ENCODE assay signal across 2 cellular contexts in genomic region chr17:38460082-38460715, GRCh38.
TF ChIP-seq lines count a peak whose summit lies in the region.

No MANE protein-coding gene starts in this region.

TF ChIP-seq in GM23338, 12 proteins besides CTCF, POLR2A, EP300 and RAD21 (continued from another document):
- no peak for TF ChIP-seq ETS1 (IDR thresholded peaks at IDR 0.05)
- TF ChIP-seq, protein P1, sequence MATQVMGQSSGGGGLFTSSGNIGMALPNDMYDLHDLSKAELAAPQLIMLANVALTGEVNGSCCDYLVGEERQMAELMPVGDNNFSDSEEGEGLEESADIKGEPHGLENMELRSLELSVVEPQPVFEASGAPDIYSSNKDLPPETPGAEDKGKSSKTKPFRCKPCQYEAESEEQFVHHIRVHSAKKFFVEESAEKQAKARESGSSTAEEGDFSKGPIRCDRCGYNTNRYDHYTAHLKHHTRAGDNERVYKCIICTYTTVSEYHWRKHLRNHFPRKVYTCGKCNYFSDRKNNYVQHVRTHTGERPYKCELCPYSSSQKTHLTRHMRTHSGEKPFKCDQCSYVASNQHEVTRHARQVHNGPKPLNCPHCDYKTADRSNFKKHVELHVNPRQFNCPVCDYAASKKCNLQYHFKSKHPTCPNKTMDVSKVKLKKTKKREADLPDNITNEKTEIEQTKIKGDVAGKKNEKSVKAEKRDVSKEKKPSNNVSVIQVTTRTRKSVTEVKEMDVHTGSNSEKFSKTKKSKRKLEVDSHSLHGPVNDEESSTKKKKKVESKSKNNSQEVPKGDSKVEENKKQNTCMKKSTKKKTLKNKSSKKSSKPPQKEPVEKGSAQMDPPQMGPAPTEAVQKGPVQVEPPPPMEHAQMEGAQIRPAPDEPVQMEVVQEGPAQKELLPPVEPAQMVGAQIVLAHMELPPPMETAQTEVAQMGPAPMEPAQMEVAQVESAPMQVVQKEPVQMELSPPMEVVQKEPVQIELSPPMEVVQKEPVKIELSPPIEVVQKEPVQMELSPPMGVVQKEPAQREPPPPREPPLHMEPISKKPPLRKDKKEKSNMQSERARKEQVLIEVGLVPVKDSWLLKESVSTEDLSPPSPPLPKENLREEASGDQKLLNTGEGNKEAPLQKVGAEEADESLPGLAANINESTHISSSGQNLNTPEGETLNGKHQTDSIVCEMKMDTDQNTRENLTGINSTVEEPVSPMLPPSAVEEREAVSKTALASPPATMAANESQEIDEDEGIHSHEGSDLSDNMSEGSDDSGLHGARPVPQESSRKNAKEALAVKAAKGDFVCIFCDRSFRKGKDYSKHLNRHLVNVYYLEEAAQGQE (IDR thresholded peaks at IDR 0.05; ENCODE audit: unreplicated experiment), result no peak
- no peak for TF ChIP-seq EZH2 (IDR thresholded peaks at IDR 0.05; ENCODE audit: low read depth, unreplicated experiment)

TF ChIP-seq in K562, 482 proteins besides CTCF, POLR2A, EP300 and RAD21 (continued from another document and continues in another):
- no peak for TF ChIP-seq E2F1 (CRISPR knock-in tag; IDR thresholded peaks at IDR 0.05)
- no peak for TF ChIP-seq SRSF7 (optimal IDR thresholded peaks at IDR 0.05; ENCODE audit: low read depth, low read length)
- TF ChIP-seq NR2C1 (IDR thresholded peaks at IDR 0.05), result no peak
- no peak for TF ChIP-seq NR2C1 (tag; IDR thresholded peaks at IDR 0.05)
- no peak for TF ChIP-seq MBD2 (IDR thresholded peaks at IDR 0.05; ENCODE audit: borderline replicate concordance, low read depth)
- TF ChIP-seq, protein P2, sequence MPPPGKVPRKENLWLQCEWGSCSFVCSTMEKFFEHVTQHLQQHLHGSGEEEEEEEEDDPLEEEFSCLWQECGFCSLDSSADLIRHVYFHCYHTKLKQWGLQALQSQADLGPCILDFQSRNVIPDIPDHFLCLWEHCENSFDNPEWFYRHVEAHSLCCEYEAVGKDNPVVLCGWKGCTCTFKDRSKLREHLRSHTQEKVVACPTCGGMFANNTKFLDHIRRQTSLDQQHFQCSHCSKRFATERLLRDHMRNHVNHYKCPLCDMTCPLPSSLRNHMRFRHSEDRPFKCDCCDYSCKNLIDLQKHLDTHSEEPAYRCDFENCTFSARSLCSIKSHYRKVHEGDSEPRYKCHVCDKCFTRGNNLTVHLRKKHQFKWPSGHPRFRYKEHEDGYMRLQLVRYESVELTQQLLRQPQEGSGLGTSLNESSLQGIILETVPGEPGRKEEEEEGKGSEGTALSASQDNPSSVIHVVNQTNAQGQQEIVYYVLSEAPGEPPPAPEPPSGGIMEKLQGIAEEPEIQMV (tag; conservative IDR thresholded peaks at IDR 0.05; ENCODE audit: low read depth), result no peak
- no peak for TF ChIP-seq PYGO2 (tag; IDR thresholded peaks at IDR 0.05)
- TF ChIP-seq ATF2 (CRISPR knock-in tag; IDR thresholded peaks at IDR 0.05), result no peak
- TF ChIP-seq, protein P1 (CRISPR knock-in tag; IDR thresholded peaks at IDR 0.05; ENCODE audit: low read depth), result no peak
- no peak for TF ChIP-seq POLR2G (IDR thresholded peaks at IDR 0.05; ENCODE audit: low read depth, low read length)
- TF ChIP-seq TEAD2 (tag; IDR thresholded peaks at IDR 0.05), result no peak
- no peak for TF ChIP-seq IRF2 (CRISPR knock-in tag; IDR thresholded peaks at IDR 0.05)
- TF ChIP-seq SMAD4 (CRISPR knock-in tag; conservative IDR thresholded peaks at IDR 0.05), result no peak
- no peak for TF ChIP-seq HCFC1 (IDR thresholded peaks at IDR 0.05; ENCODE audit: low read depth, low read length)
- TF ChIP-seq RCOR1 (IDR thresholded peaks at IDR 0.05; ENCODE audit: borderline replicate concordance in 1 of 2, low read depth in 2 of 2, low read length in 2 of 2), result peak in 1 of 2 experiments; percentile 3; a peak in 1 of 4 replicates
- TF ChIP-seq SREBF2 (CRISPR knock-in tag; IDR thresholded peaks at IDR 0.05), result no peak
- no peak for TF ChIP-seq ZNF316 (IDR thresholded peaks at IDR 0.05)
- no peak for TF ChIP-seq CBX2 (IDR thresholded peaks at IDR 0.05; ENCODE audit: insufficient read depth, low read length, poor library complexity, severe bottlenecking)
- no peak for TF ChIP-seq ETV5 (CRISPR knock-in tag; IDR thresholded peaks at IDR 0.05; ENCODE audit: low read depth)
- peak; percentile 53 for TF ChIP-seq ARID1B (IDR thresholded peaks at IDR 0.05)
- TF ChIP-seq POLR2B (IDR thresholded peaks at IDR 0.05; ENCODE audit: low read depth, partially characterized antibody), result no peak
- TF ChIP-seq, protein P3, sequence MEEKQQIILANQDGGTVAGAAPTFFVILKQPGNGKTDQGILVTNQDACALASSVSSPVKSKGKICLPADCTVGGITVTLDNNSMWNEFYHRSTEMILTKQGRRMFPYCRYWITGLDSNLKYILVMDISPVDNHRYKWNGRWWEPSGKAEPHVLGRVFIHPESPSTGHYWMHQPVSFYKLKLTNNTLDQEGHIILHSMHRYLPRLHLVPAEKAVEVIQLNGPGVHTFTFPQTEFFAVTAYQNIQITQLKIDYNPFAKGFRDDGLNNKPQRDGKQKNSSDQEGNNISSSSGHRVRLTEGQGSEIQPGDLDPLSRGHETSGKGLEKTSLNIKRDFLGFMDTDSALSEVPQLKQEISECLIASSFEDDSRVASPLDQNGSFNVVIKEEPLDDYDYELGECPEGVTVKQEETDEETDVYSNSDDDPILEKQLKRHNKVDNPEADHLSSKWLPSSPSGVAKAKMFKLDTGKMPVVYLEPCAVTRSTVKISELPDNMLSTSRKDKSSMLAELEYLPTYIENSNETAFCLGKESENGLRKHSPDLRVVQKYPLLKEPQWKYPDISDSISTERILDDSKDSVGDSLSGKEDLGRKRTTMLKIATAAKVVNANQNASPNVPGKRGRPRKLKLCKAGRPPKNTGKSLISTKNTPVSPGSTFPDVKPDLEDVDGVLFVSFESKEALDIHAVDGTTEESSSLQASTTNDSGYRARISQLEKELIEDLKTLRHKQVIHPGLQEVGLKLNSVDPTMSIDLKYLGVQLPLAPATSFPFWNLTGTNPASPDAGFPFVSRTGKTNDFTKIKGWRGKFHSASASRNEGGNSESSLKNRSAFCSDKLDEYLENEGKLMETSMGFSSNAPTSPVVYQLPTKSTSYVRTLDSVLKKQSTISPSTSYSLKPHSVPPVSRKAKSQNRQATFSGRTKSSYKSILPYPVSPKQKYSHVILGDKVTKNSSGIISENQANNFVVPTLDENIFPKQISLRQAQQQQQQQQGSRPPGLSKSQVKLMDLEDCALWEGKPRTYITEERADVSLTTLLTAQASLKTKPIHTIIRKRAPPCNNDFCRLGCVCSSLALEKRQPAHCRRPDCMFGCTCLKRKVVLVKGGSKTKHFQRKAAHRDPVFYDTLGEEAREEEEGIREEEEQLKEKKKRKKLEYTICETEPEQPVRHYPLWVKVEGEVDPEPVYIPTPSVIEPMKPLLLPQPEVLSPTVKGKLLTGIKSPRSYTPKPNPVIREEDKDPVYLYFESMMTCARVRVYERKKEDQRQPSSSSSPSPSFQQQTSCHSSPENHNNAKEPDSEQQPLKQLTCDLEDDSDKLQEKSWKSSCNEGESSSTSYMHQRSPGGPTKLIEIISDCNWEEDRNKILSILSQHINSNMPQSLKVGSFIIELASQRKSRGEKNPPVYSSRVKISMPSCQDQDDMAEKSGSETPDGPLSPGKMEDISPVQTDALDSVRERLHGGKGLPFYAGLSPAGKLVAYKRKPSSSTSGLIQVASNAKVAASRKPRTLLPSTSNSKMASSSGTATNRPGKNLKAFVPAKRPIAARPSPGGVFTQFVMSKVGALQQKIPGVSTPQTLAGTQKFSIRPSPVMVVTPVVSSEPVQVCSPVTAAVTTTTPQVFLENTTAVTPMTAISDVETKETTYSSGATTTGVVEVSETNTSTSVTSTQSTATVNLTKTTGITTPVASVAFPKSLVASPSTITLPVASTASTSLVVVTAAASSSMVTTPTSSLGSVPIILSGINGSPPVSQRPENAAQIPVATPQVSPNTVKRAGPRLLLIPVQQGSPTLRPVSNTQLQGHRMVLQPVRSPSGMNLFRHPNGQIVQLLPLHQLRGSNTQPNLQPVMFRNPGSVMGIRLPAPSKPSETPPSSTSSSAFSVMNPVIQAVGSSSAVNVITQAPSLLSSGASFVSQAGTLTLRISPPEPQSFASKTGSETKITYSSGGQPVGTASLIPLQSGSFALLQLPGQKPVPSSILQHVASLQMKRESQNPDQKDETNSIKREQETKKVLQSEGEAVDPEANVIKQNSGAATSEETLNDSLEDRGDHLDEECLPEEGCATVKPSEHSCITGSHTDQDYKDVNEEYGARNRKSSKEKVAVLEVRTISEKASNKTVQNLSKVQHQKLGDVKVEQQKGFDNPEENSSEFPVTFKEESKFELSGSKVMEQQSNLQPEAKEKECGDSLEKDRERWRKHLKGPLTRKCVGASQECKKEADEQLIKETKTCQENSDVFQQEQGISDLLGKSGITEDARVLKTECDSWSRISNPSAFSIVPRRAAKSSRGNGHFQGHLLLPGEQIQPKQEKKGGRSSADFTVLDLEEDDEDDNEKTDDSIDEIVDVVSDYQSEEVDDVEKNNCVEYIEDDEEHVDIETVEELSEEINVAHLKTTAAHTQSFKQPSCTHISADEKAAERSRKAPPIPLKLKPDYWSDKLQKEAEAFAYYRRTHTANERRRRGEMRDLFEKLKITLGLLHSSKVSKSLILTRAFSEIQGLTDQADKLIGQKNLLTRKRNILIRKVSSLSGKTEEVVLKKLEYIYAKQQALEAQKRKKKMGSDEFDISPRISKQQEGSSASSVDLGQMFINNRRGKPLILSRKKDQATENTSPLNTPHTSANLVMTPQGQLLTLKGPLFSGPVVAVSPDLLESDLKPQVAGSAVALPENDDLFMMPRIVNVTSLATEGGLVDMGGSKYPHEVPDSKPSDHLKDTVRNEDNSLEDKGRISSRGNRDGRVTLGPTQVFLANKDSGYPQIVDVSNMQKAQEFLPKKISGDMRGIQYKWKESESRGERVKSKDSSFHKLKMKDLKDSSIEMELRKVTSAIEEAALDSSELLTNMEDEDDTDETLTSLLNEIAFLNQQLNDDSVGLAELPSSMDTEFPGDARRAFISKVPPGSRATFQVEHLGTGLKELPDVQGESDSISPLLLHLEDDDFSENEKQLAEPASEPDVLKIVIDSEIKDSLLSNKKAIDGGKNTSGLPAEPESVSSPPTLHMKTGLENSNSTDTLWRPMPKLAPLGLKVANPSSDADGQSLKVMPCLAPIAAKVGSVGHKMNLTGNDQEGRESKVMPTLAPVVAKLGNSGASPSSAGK (IDR thresholded peaks at IDR 0.05), result peak; percentile 54; the same call in 1 of the 2 replicates
- TF ChIP-seq BRF1 (IDR thresholded peaks at IDR 0.05; ENCODE audit: borderline replicate concordance, extremely low read depth, insufficient read length), result no peak
- no peak for TF ChIP-seq ZNF586 (CRISPR knock-in tag; conservative IDR thresholded peaks at IDR 0.05)
- TF ChIP-seq, protein P4, sequence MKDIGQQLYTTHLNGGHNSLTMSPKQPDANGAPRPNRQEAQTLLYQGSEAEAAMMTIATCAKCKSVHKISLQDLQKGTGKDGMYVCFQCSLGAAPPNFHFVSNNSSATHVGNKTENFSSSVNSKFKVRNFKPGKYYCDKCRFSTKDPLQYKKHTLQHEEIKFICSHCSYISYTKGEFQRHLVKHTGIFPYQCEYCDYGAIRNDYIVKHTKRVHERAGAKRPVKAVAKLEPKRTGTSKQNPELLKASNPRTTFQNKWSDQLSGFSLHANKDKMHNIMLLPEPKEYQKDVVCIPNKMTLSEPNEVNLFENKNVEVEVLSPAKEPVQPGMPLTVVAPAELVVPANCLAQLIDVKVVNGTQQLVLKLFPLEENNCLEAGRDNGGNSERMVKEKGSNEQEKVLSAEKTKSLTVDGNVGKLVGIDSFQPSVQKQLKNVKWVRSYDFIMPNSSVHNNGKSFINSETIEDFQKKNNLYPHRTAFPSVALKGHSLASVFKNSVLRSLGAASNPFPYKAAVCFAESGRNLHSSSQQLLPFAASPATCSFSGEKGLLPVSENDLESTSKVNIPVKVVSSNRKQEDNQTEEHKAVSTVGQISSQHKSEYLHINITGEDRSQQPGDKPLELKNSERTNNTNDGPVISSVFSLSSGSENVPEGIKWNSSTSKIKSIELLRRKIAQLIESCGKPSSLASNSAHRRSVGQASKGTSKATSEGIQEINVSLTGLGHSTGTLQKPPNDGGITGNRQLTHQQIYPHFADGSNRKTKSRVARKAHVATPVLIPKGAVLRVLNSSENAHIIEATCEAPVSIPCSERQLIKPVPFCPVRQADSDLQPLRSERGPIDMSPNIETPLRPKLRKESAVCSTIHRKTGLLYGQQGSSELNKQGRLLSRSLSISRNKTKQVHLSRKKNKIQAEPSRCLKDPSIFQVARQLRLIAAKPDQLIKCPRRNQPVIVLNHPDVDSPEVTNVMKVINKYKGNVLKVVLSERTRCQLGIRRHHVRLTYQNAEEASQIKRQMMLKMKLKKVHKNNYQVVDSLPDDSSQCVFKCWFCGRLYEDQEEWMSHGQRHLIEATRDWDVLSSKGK (CRISPR knock-in tag; IDR thresholded peaks at IDR 0.05), result no peak
- TF ChIP-seq CBFA2T2 (conservative IDR thresholded peaks at IDR 0.05), result peak; percentile 69
- TF ChIP-seq ZNF347 (CRISPR knock-in tag; IDR thresholded peaks at IDR 0.05; ENCODE audit: low read depth), result no peak
